9 cellular contexts compared by ENCODE assay signal in the genomic region with DNA sequence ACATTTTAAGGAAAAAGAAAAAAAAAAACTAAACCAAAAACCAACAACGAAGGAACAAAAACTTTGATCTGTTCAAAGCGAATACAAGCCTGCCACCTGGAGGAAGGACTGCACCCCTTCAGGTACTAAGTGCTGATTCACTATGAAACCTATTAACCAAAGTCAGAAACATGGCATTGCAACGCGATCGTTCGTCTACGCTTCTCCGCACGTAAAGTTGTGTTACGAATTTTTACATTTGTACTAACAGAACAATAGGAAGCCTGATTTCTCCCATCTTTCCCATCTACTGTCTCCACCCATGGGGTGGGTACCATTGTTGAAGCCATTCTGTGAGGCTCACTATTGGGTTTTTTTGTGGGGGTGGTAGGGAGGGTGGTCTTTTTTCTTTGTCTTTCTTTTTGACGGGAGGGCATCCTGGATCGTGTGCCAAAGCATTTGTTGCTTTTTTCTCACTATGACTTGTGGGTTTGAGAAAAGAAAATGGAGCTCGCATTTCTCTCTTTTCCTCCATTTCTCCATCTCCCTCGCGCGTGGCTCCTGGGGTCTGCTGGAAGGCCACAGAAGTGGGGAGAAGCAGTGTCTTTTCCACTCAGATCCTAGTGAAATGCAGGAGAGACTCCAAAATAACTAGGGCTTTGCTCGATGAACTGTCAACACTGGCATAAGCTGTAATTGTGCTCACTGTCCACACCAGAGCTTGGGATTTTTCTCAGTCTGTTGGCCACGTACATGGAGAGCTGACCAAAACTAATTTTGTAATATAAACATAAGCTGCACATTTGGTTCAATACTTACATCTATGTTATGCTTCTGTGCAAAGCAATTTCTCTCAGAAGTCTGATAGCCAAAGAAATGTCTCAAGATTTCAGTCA.
A peak's percentile ranks its signal among the peaks of the same experiment; 100 is the strongest.
DNase-seq lines count a peak whose midpoint lies in the region; ATAC-seq and TF ChIP-seq lines count a peak whose summit lies in the region.
"Had no signal": no experiment of that assay in that cellular context is flagged by ENCODE, and none has a peak within 500 bp of the region (broad histone marks: within the 10 kb centered on the region; RNA-seq: fewer than 3 reads in every experiment).

No MANE protein-coding gene starts in this region.

- TF ChIP-seq POLR2A in sigmoid colon (IDR thresholded peaks at IDR 0.05), result no peak

- peak; percentile 59 for DNase-seq in DMS114 treated with DMSO at 0.1 percent for 48 hours (lab: John Stamatoyannopoulos, UW; ENCODE audit: unreplicated experiment)
- DNase-seq in NCI-H748 treated with DMSO at 0.1 percent for 48 hours (lab: John Stamatoyannopoulos, UW), result peak; percentile 44
- peak; percentile 61 for DNase-seq in activated naive CD4-positive, alpha-beta T cell treated with anti-CD3 and anti-CD28 coated beads, Interleukin-2, amount 10 ng/mL, durations not matched to agents 7 days and 5 days
- peak in 1 of 2 donors; percentile 21 for DNase-seq in heart right ventricle
- DNase-seq in sigmoid colon, result no peak
- DNase-seq in effector CD4-positive, alpha-beta T cell, result no peak

- H3K36me3 ChIP-seq in heart right ventricle, result no peaks in the 10 kb centered on the region
- H3K36me3 ChIP-seq in sigmoid colon, result no peaks in the 10 kb centered on the region

- peaks cover 27% of the 10 kb centered on the region for H3K27me3 Mint-ChIP-seq in activated naive CD4-positive, alpha-beta T cell treated with anti-CD3 and anti-CD28 coated beads, Interleukin-2, amount 10 ng/mL, durations not matched to agents 7 days and 5 days
- H3K27me3 Mint-ChIP-seq: dendritic cell treated with granulocyte-macrophage colony-stimulating factor and Interleukin-4, amounts not matched to agents 40 ng/mL and 50 ng/mL, for 4 days had no signal

- H3K9me3 Mint-ChIP-seq in activated naive CD4-positive, alpha-beta T cell treated with anti-CD3 and anti-CD28 coated beads, Interleukin-2, amount 10 ng/mL, durations not matched to agents 7 days and 5 days, result no peaks in the 10 kb centered on the region
- H3K9me3 Mint-ChIP-seq: dendritic cell treated with granulocyte-macrophage colony-stimulating factor and Interleukin-4, amounts not matched to agents 40 ng/mL and 50 ng/mL, for 4 days had no signal

- CTCF ChIA-PET in activated naive CD4-positive, alpha-beta T cell treated with anti-CD3 and anti-CD28 coated beads, Interleukin-2, amount 10 ng/mL, durations not matched to agents 7 days and 5 days (lab: Charles Lee), result interaction anchor here (0.6 to 4.0 kb wide), 5 partner anchors 10 to 668 kb away, joined by 3 to 28 read pairs (median 3); no protein-coding TSS in a partner anchor

- H3K4me1 Mint-ChIP-seq in activated naive CD4-positive, alpha-beta T cell treated with anti-CD3 and anti-CD28 coated beads, Interleukin-2, amount 10 ng/mL, durations not matched to agents 7 days and 5 days, result peaks cover 9% of the 10 kb centered on the region

- no peak overlapping the region for H3K4me3 Mint-ChIP-seq in activated naive CD4-positive, alpha-beta T cell treated with anti-CD3 and anti-CD28 coated beads, Interleukin-2, amount 10 ng/mL, durations not matched to agents 7 days and 5 days
- H3K4me3 Mint-ChIP-seq: dendritic cell treated with granulocyte-macrophage colony-stimulating factor and Interleukin-4, amounts not matched to agents 40 ng/mL and 50 ng/mL, for 4 days had no signal

- no peaks in the 10 kb centered on the region for H3K9me3 ChIP-seq in heart right ventricle
- H3K9me3 ChIP-seq in sigmoid colon, result no peaks in the 10 kb centered on the region

- no peaks in the 10 kb centered on the region for H3K36me3 Mint-ChIP-seq in activated naive CD4-positive, alpha-beta T cell treated with anti-CD3 and anti-CD28 coated beads, Interleukin-2, amount 10 ng/mL, durations not matched to agents 7 days and 5 days

- peak; percentile 82 for ATAC-seq in GM19023 (IDR thresholded peaks at IDR 0.05; ENCODE audit: unreplicated experiment)
- peak; percentile 95 for ATAC-seq in HG03280 (IDR thresholded peaks at IDR 0.05; ENCODE audit: unreplicated experiment)
- ATAC-seq in heart right ventricle, result peak in 5 of 8 donors; percentile 55 to 77 (median 68)

- peak overlapping the region in 1 of 10 donors; percentile 6 for H3K4me3 ChIP-seq in heart right ventricle
- peak overlapping the region in 1 of 4 donors; percentile 8 for H3K4me3 ChIP-seq in sigmoid colon

- intact Hi-C loops in heart right ventricle (cut with DNase I), result loop anchor here in 8 of 10 donors (1.0 to 10.0 kb wide), 9 partner anchors 530 to 670 kb away; no protein-coding TSS in a partner anchor
- intact Hi-C loops in sigmoid colon (cut with DNase I), result loop anchor here (2.0 kb wide), 2 partner anchors 532 to 668 kb away; no protein-coding TSS in a partner anchor

- no peak overlapping the region for H3K27ac Mint-ChIP-seq in activated naive CD4-positive, alpha-beta T cell treated with anti-CD3 and anti-CD28 coated beads, Interleukin-2, amount 10 ng/mL, durations not matched to agents 7 days and 5 days
- H3K27ac Mint-ChIP-seq: dendritic cell treated with granulocyte-macrophage colony-stimulating factor and Interleukin-4, amounts not matched to agents 40 ng/mL and 50 ng/mL, for 4 days had no signal

- H3K27me3 ChIP-seq in heart right ventricle (peaks cover 0 to 20% (median 3%) of the 10 kb centered on the region in 7 donors), sigmoid colon (no peaks in the 10 kb centered on the region)

- H3K27ac ChIP-seq in heart right ventricle, result no peak overlapping the region
- no peak overlapping the region for H3K27ac ChIP-seq in sigmoid colon

- TF ChIP-seq CTCF in heart right ventricle (IDR thresholded peaks at IDR 0.05), result peak; percentile 51 to 81 (median 65)
- TF ChIP-seq CTCF in sigmoid colon (IDR thresholded peaks at IDR 0.05), result peak; percentile 52 to 77 (median 64)

- H3K4me1 ChIP-seq in heart right ventricle (peaks cover 0 to 6% (median 0%) of the 10 kb centered on the region in 9 donors), sigmoid colon (no peaks in the 10 kb centered on the region)

- 33 to 41% methylated on average over 18 of the region's 18 CpGs for WGBS in heart right ventricle, 2 donors
- 32 to 35% methylated on average over 18 of the region's 18 CpGs for WGBS in sigmoid colon, 2 donors

- TF ChIP-seq EP300 in sigmoid colon (IDR thresholded peaks at IDR 0.05), result no peak

Comparison
In these comparisons a context has a peak if more than half of its experiments do, and no peak if none do; other contexts are left out.
1. DNase-seq: peak in DMS114 treated with DMSO at 0.1 percent for 48 hours (single experiment), NCI-H748 treated with DMSO at 0.1 percent for 48 hours (single experiment) and activated naive CD4-positive, alpha-beta T cell treated with anti-CD3 and anti-CD28 coated beads, Interleukin-2, amount 10 ng/mL, durations not matched to agents 7 days and 5 days (single experiment); none in sigmoid colon (single experiment) and effector CD4-positive, alpha-beta T cell (single experiment).
2. Peak in every context shown above with its lines, with median percentiles within 50 percentile points of each other: ATAC-seq.